In the genomic region with DNA sequence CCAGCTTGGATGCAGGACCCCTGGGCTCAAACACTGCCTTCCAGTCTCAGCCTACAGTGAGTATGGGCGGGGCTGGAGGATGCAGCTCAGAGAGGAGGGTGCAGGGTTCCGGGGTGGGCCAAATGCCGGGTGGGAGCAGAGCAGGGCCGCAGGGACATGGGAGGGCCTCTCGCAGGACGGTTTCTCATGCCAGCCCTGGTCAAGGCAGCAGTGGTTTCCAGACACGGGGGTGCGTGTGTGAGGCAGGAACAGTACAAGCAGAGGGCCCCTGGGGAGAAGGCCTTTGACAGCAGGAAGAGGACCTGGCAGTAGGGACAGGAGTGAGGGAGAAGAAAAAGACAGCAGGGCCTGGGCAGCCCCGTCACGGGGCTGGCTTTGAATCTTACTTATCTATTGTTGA, we compare ENCODE assay signal across 17 cellular contexts.
"Had no signal": no experiment of that assay in that cellular context is flagged by ENCODE, and none has a peak within 500 bp of the region (broad histone marks: within the 10 kb centered on the region; RNA-seq: fewer than 3 reads in every experiment).

No MANE protein-coding gene starts in this region.

- H3K4me3 ChIP-seq: hepatocyte, left lung, suprapubic skin had no signal

- H3K27me3 ChIP-seq: hepatocyte, left lung, suprapubic skin had no signal

- H3K4me3 Mint-ChIP-seq: activated B cell treated with CpG ODN at 0.5 μM for 24 hours; activated CD8-positive, alpha-beta T cell treated with anti-CD3 and anti-CD28 coated beads for 36 hours; activated naive CD8-positive, alpha-beta T cell treated with anti-CD3 and anti-CD28 coated beads, Interleukin-2, amount 10 ng/mL, durations not matched to agents 7 days and 5 days; activated T-cell treated with anti-CD3 and anti-CD28 coated beads, Interleukin-2, amount 50 U/mL, for 72 hours; natural killer cell; stimulated activated naive CD8-positive, alpha-beta T cell treated with anti-CD3 and anti-CD28 coated beads, Interleukin-15, Interleukin-2, amounts not matched to agents 100 ng/mL and 50 ng/mL, for 24 hours; type B pancreatic cell had no signal

- H3K36me3 Mint-ChIP-seq: activated naive CD8-positive, alpha-beta T cell treated with anti-CD3 and anti-CD28 coated beads, Interleukin-2, amount 10 ng/mL, durations not matched to agents 7 days and 5 days; natural killer cell had no signal

- H3K27me3 Mint-ChIP-seq: activated B cell treated with CpG ODN at 0.5 μM for 24 hours; activated CD8-positive, alpha-beta T cell treated with anti-CD3 and anti-CD28 coated beads for 36 hours; activated naive CD8-positive, alpha-beta T cell treated with anti-CD3 and anti-CD28 coated beads, Interleukin-2, amount 10 ng/mL, durations not matched to agents 7 days and 5 days; stimulated activated naive CD8-positive, alpha-beta T cell treated with anti-CD3 and anti-CD28 coated beads, Interleukin-15, Interleukin-2, amounts not matched to agents 100 ng/mL and 50 ng/mL, for 24 hours; type B pancreatic cell had no signal

- H3K27ac ChIP-seq: hepatocyte, left lung, suprapubic skin had no signal

- H3K9me3 Mint-ChIP-seq: activated B cell treated with CpG ODN at 0.5 μM for 24 hours; activated CD8-positive, alpha-beta T cell treated with anti-CD3 and anti-CD28 coated beads for 36 hours; activated naive CD8-positive, alpha-beta T cell treated with anti-CD3 and anti-CD28 coated beads, Interleukin-2, amount 10 ng/mL, durations not matched to agents 7 days and 5 days; activated T-cell treated with anti-CD3 and anti-CD28 coated beads, Interleukin-2, amount 50 U/mL, for 72 hours; natural killer cell; stimulated activated naive CD8-positive, alpha-beta T cell treated with anti-CD3 and anti-CD28 coated beads, Interleukin-15, Interleukin-2, amounts not matched to agents 100 ng/mL and 50 ng/mL, for 24 hours; type B pancreatic cell had no signal

- DNase-seq: activated B cell treated with CpG ODN at 0.5 μM for 24 hours; activated CD4-positive, alpha-beta T cell treated with anti-CD3 and anti-CD28 coated beads for 48 hours; activated CD8-positive, alpha-beta T cell treated with anti-CD3 and anti-CD28 coated beads for 36 hours; activated gamma-delta T cell treated with Interleukin-2 at 50 U/mL for 16 hours; activated naive CD8-positive, alpha-beta T cell treated with anti-CD3 and anti-CD28 coated beads, Interleukin-2, amount 10 ng/mL, durations not matched to agents 7 days and 5 days; activated T-cell treated with anti-CD3 and anti-CD28 coated beads, Interleukin-2, amount 50 U/mL, for 72 hours; anterior cingulate cortex; dermis blood vessel endothelial cell; islet precursor cell; left lung; mammary epithelial cell; natural killer cell; occipital lobe had no signal

- H3K9me3 ChIP-seq: left lung, suprapubic skin had no signal

- H3K4me2 ChIP-seq: hepatocyte had no signal

- H3K36me3 ChIP-seq: left lung, suprapubic skin had no signal

- H3K27ac Mint-ChIP-seq: activated B cell treated with CpG ODN at 0.5 μM for 24 hours; activated CD8-positive, alpha-beta T cell treated with anti-CD3 and anti-CD28 coated beads for 36 hours; activated naive CD8-positive, alpha-beta T cell treated with anti-CD3 and anti-CD28 coated beads, Interleukin-2, amount 10 ng/mL, durations not matched to agents 7 days and 5 days; activated T-cell treated with anti-CD3 and anti-CD28 coated beads, Interleukin-2, amount 50 U/mL, for 72 hours; stimulated activated naive CD8-positive, alpha-beta T cell treated with anti-CD3 and anti-CD28 coated beads, Interleukin-15, Interleukin-2, amounts not matched to agents 100 ng/mL and 50 ng/mL, for 24 hours had no signal

- H3K4me1 ChIP-seq: suprapubic skin had no signal

- H2AFZ ChIP-seq: hepatocyte had no signal
